ENCODE assay signal across 8 cellular contexts in the genomic region with DNA sequence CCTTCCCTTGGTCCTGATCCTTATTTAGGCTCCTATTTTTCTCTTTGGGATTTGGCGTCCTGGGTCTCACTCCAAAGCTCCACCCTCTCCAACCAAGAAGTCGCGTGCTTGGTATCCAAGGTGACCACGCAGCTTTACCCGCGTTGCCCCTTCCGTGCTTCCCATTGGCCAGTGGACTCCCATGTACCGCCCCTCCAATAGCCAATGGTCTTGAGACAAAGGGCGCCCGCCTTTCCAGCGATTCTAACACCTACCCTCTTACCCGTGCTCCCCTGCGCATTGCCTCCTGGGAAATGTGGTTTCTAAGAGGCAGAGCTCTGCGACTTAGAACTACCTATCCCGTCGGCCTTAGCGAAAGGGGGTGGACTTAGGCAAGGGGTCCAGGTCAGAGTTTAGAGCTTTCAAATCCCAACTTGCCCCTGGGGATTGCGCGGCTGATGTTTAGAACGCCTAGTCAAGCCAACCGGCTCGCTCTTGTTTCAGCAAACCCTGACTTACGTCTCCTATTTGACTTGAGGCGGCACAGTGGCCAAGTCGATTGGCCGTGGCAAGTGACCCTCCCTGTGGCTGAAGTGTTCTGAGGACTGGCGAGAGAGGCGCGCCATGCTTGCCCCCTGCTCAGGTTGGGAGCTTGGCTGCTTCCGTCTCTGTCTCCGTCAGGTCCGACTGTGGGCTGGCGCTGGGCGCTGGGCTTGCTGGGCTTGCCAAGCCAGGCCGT. TPM values are rescaled to one million over a fixed set of nuclear protein-coding genes. Genes with fewer than 3 reads are reported as not detected.
DNase-seq lines count a peak whose midpoint lies in the region; ATAC-seq and TF ChIP-seq lines count a peak whose summit lies in the region.
"Not testable (repeated sequence)": the region's sequence is repeated elsewhere in the genome, so short reads cannot be mapped to it uniquely, and the experiment has no call there.

FAM185A (plus strand) TSS at position 395 of the 718 bp plus-strand sequence; CDS start at position 604, 209 bp downstream.

- H3K9ac ChIP-seq in SU-DHL-6 (ENCODE audit: low read length): peak within 1 kb of the TSS; percentile 73

- peak within 1 kb of the TSS; percentile 69 for H3K4me2 ChIP-seq in SU-DHL-6 (ENCODE audit: low read depth, low read length, poor library complexity, severe bottlenecking)

- not testable (repeated sequence) for H3K27me3 Mint-ChIP-seq in activated naive CD8-positive, alpha-beta T cell treated with anti-CD3 and anti-CD28 coated beads, Interleukin-2, amount 50 U/mL, for 24 hours

- H2AFZ ChIP-seq in SU-DHL-6 (ENCODE audit: low read depth, low read length, severe bottlenecking): peak within 1 kb of the TSS; percentile 82

- H3K4me3 ChIP-seq in GM12875 (ENCODE audit: low read depth, low read length) (peak within 1 kb of the TSS; percentile 70), SU-DHL-6 (ENCODE audit: insufficient read depth, low read length, poor library complexity, severe bottlenecking) (peak within 1 kb of the TSS; percentile 57), ovary (peak within 1 kb of the TSS; percentile 48), thymus (ENCODE audit: low read length) (peak within 1 kb of the TSS; percentile 38)

- 0 out of 2 replicates have a peak within 1 kb of the TSS, but pooled peaks have one; percentile 26 for H3K27ac ChIP-seq in SU-DHL-6 (ENCODE audit: low read depth, low read length)
- H3K27ac ChIP-seq in ovary: peak within 1 kb of the TSS in 1 of 2 donors; percentile 51
- H3K27ac ChIP-seq in thymus (ENCODE audit: low read depth): not testable (repeated sequence)

- TF ChIP-seq POLR2A in ovary (IDR thresholded peaks at IDR 0.05): peak; percentile 7

- H3K36me3 ChIP-seq in SU-DHL-6 (ENCODE audit: low read length); ovary; thymus (ENCODE audit: control insufficient read depth, insufficient read depth): not testable (repeated sequence)

- H3K79me2 ChIP-seq in SU-DHL-6 (ENCODE audit: insufficient read depth, low read length): not testable (repeated sequence)

- 0 to 1% (median 0%) methylated on average over 22 to 35 of the region's 35 CpGs for WGBS in ovary, 3 donors
- under 1% methylated on average over 34 of the region's 35 CpGs for WGBS in thymus

- not testable (repeated sequence) for H3F3A ChIP-seq in SU-DHL-6 (ENCODE audit: insufficient read depth)

- not testable (repeated sequence) for H3K9me2 ChIP-seq in SU-DHL-6 (replicated peaks; ENCODE audit: insufficient read depth, low read length)

- intact Hi-C loops in Right ventricle myocardium superior (cut with DNase I); ovary (cut with DNase I): not testable (repeated sequence)

- not testable (repeated sequence) for TF ChIP-seq CTCF in GM12875 (IDR thresholded peaks at IDR 0.05; ENCODE audit: borderline replicate concordance, insufficient read depth, low read depth, low read length); SU-DHL-6 (IDR thresholded peaks at IDR 0.05; ENCODE audit: insufficient read depth, low read length, poor library complexity, severe bottlenecking); ovary (IDR thresholded peaks at IDR 0.05)

- H3K9me3 ChIP-seq in SU-DHL-6 (ENCODE audit: insufficient read depth, low read length); ovary; thymus (ENCODE audit: control insufficient read depth): not testable (repeated sequence)

- not testable (repeated sequence) for H3K9me3 Mint-ChIP-seq in activated naive CD8-positive, alpha-beta T cell treated with anti-CD3 and anti-CD28 coated beads, Interleukin-2, amount 50 U/mL, for 24 hours

- peak within 1 kb of the TSS; percentile 87 for H3K4me3 Mint-ChIP-seq in activated naive CD8-positive, alpha-beta T cell treated with anti-CD3 and anti-CD28 coated beads, Interleukin-2, amount 50 U/mL, for 24 hours

- not testable (repeated sequence) for H3K36me3 Mint-ChIP-seq in activated naive CD8-positive, alpha-beta T cell treated with anti-CD3 and anti-CD28 coated beads, Interleukin-2, amount 50 U/mL, for 24 hours (ENCODE audit: low read depth)

- DNase-seq in NCI-H1417 (lab: John Stamatoyannopoulos, UW) (peak; percentile 100), Right ventricle myocardium superior (peak; percentile 98), ovary (peak; percentile 95 to 99 (median 97))
- peak; percentile 92 for DNase-seq in activated naive CD8-positive, alpha-beta T cell treated with anti-CD3 and anti-CD28 coated beads, Interleukin-2, amount 50 U/mL, for 24 hours

- peak within 1 kb of the TSS; percentile 76 for H3K27ac Mint-ChIP-seq in activated naive CD8-positive, alpha-beta T cell treated with anti-CD3 and anti-CD28 coated beads, Interleukin-2, amount 50 U/mL, for 24 hours

- not testable (repeated sequence) for H3K27me3 ChIP-seq in SU-DHL-6 (ENCODE audit: low read length); ovary; thymus (ENCODE audit: control insufficient read depth, insufficient read depth)

- H3K4me1 ChIP-seq in ovary (ENCODE audit: insufficient read depth); thymus (ENCODE audit: control insufficient read depth, insufficient read depth, low read length): not testable (repeated sequence)

- ATAC-seq in HG02763 (IDR thresholded peaks at IDR 0.05; ENCODE audit: unreplicated experiment) (peak; percentile 98), Right ventricle myocardium superior (ENCODE audit: poor library complexity) (peak; percentile 99)
- ATAC-seq in activated naive CD8-positive, alpha-beta T cell treated with anti-CD3 and anti-CD28 coated beads, Interleukin-2, amount 50 U/mL, for 24 hours: peak; percentile 100

- not testable (repeated sequence) for TF ChIP-seq EP300 in ovary (IDR thresholded peaks at IDR 0.05)

- not testable (repeated sequence) for H4K20me1 ChIP-seq in SU-DHL-6 (ENCODE audit: low read depth, low read length)

- H3K4me1 Mint-ChIP-seq in activated naive CD8-positive, alpha-beta T cell treated with anti-CD3 and anti-CD28 coated beads, Interleukin-2, amount 50 U/mL, for 24 hours: peaks cover 20% of the 10 kb centered on the region

RNA-seq across cellular contexts. Expression of gene FAM185A, which starts in this region (rescaled TPM):
- total RNA-seq in Right ventricle myocardium superior: 8.5 TPM
- total RNA-seq in ovary: 10 to 100 TPM in 6 of 7 donors, 1 to 10 TPM in 1; 7.0 to 19.6 (median 13.5) TPM
- polyA plus RNA-seq in ovary: 1 to 10 TPM; 5.0 to 6.1 TPM
- polyA plus RNA-seq in thymus: 5.6 TPM
